In genomic region chr16:46808997-46809396, GRCh38 we compare ENCODE assay signal across 13 cellular contexts. TPM values are rescaled to one million over a fixed set of nuclear protein-coding genes. Genes with fewer than 3 reads are reported as not detected.
DNase-seq lines count a peak whose midpoint lies in the region; ATAC-seq and TF ChIP-seq lines count a peak whose summit lies in the region.
"Had no signal": no experiment of that assay in that cellular context is flagged by ENCODE, and none has a peak within 500 bp of the region (broad histone marks: within the 10 kb centered on the region; RNA-seq: fewer than 3 reads in every experiment).

No MANE protein-coding gene starts in this region.

- intact Hi-C loops in Right ventricle myocardium superior (cut with DNase I): no loop called here

- H3K27ac Mint-ChIP-seq in mesothelial cell of epicardium: peak overlapping the region; percentile 30
- H3K27ac Mint-ChIP-seq: CD8-positive, alpha-beta T cell had no signal

- no peak overlapping the region for H3K4me3 Mint-ChIP-seq in mesothelial cell of epicardium
- H3K4me3 Mint-ChIP-seq: CD8-positive, alpha-beta T cell had no signal

- DNase-seq in mesothelial cell of epicardium (ENCODE audit: low spot score in 2 of 2, unreplicated experiment in 2 of 2): no peak
- DNase-seq in germinal center (ENCODE audit: low spot score): no peak
- no peak for DNase-seq in Right ventricle myocardium superior
- DNase-seq in NCI-H2107 (lab: John Stamatoyannopoulos, UW): no peak
- DNase-seq in activated gamma-delta T cell treated with Interleukin-2 at 50 U/mL for 16 hours: no peak
- DNase-seq: activated T-cell treated with anti-CD3 and anti-CD28 coated beads for 4 hours; amygdala; CD8-positive, alpha-beta T cell; retina; WERI-Rb-1 had no signal

- ATAC-seq in GM18861 (IDR thresholded peaks at IDR 0.05; ENCODE audit: unreplicated experiment) (peak; percentile 70), GM21619 (IDR thresholded peaks at IDR 0.05; ENCODE audit: unreplicated experiment) (peak; percentile 72), HG03175 (IDR thresholded peaks at IDR 0.05; ENCODE audit: unreplicated experiment) (peak; percentile 78), Right ventricle myocardium superior (ENCODE audit: poor library complexity) (no peak)
- ATAC-seq: CD8-positive, alpha-beta T cell had no signal

- H3K36me3 Mint-ChIP-seq in mesothelial cell of epicardium: peaks cover 20% of the 10 kb centered on the region

- H3K27me3 Mint-ChIP-seq in mesothelial cell of epicardium (ENCODE audit: low read depth): no peaks in the 10 kb centered on the region

- peaks cover 45% of the 10 kb centered on the region for H3K4me1 Mint-ChIP-seq in mesothelial cell of epicardium

- TF ChIP-seq CTCF in mesothelial cell of epicardium (IDR thresholded peaks at IDR 0.05; ENCODE audit: unreplicated experiment): no peak

- peaks cover 6% of the 10 kb centered on the region for H3K9me3 Mint-ChIP-seq in mesothelial cell of epicardium
- H3K9me3 Mint-ChIP-seq: CD8-positive, alpha-beta T cell had no signal

RNA-seq across cellular contexts. Expression of gene C16orf87, which starts 22.0 kb away (rescaled TPM):
- total RNA-seq in mesothelial cell of epicardium (28.2 to 29.5 TPM (median 28.6 TPM) in 3 replicates), Right ventricle myocardium superior (12.9 TPM)
